Comparison of ENCODE assay signal across 7 cellular contexts in genomic region chr7:149027055-149027454, GRCh38. TPM values are rescaled to one million over a fixed set of nuclear protein-coding genes. Genes with fewer than 3 reads are reported as not detected.
DNase-seq lines count a peak whose midpoint lies in the region; ATAC-seq and TF ChIP-seq lines count a peak whose summit lies in the region.

No MANE protein-coding gene starts in this region.

- H3K27me3 ChIP-seq in SJCRH30 (no peaks in the 10 kb centered on the region), skeletal muscle tissue (ENCODE audit: control insufficient read depth in 3 of 3, insufficient read depth in 3 of 3, low read length in 3 of 3) (no peaks in the 10 kb centered on the region)

- no peaks in the 10 kb centered on the region for H3K4me1 ChIP-seq in SJCRH30
- H3K4me1 ChIP-seq in skeletal muscle tissue (ENCODE audit: control insufficient read depth in 3 of 3, insufficient read depth in 3 of 3, low read length in 3 of 3) = peaks cover 14 to 23% (median 23%) of the 10 kb centered on the region in 3 donors

- H3K9me3 ChIP-seq in SJCRH30 (replicated peaks) (no peaks in the 10 kb centered on the region), skeletal muscle tissue (ENCODE audit: control insufficient read depth in 3 of 3, low read length in 3 of 3) (no peaks in the 10 kb centered on the region)

- H3K27ac ChIP-seq in SJCRH30 = no peak overlapping the region
- H3K27ac ChIP-seq in skeletal muscle tissue (ENCODE audit: low read depth, low read length) = no peak overlapping the region

- peak overlapping the region; percentile 85 for H3K4me3 ChIP-seq in SJCRH30
- peak overlapping the region; percentile 86 for H3K4me3 ChIP-seq in fibroblast of the aortic adventitia (ENCODE audit: low read depth, low read length)
- H3K4me3 ChIP-seq in skeletal muscle tissue (ENCODE audit: low read length in 3 of 3) = peak overlapping the region in 2 of 3 donors; percentile 84 to 86

- H3K9ac ChIP-seq in skeletal muscle tissue (ENCODE audit: low read depth in 1 of 3, low read length in 3 of 3) = peak overlapping the region; percentile 90 to 91 (median 90)

- H3K36me3 ChIP-seq in SJCRH30 = no peaks in the 10 kb centered on the region
- H3K36me3 ChIP-seq in skeletal muscle tissue (ENCODE audit: control insufficient read depth in 3 of 3, insufficient read depth in 3 of 3, low read length in 3 of 3) = peaks cover 0 to 4% (median 2%) of the 10 kb centered on the region in 3 donors

- TF ChIP-seq CTCF in fibroblast of the aortic adventitia (IDR thresholded peaks at IDR 0.05; ENCODE audit: insufficient read depth, low read length) = no peak

- no peak for ATAC-seq in HG02588 (IDR thresholded peaks at IDR 0.05; ENCODE audit: unreplicated experiment)

- peak; percentile 23 for DNase-seq in GM19238 (ENCODE audit: insufficient read length, low spot score)
- DNase-seq in SJCRH30 = no peak
- DNase-seq in fibroblast of the aortic adventitia (ENCODE audit: low read depth) = peak; percentile 27
- no peak for DNase-seq in stimulated activated naive CD4-positive, alpha-beta T cell treated with Interleukin-2 at 50 U/mL for 16 hours (lab: John Stamatoyannopoulos, UW)
- no peak for DNase-seq in GOT3 (lab: John Stamatoyannopoulos, UW)

RNA-seq across cellular contexts. Expression of gene PDIA4, which starts 1.2 kb away (rescaled TPM):
- total RNA-seq in SJCRH30 (2014; rRNA removed; shearing (Covaris generic)) = 222 and 224 TPM in 2 replicates
- 123 and 200 TPM in 2 replicates for total RNA-seq in fibroblast of the aortic adventitia (ENCODE audit: low replicate concordance)
- total RNA-seq in skeletal muscle tissue = 61.1 TPM

Comparison
In these comparisons a context has a peak if more than half of its experiments do, and no peak if none do; other contexts are left out.
1. DNase-seq: peak in GM19238 (single experiment) and fibroblast of the aortic adventitia (single experiment); none in SJCRH30 (0 of 2), stimulated activated naive CD4-positive, alpha-beta T cell treated with Interleukin-2 at 50 U/mL for 16 hours (single experiment) and GOT3 (single experiment).
2. Peak in every context shown above with its lines, with median percentiles within 50 percentile points of each other: H3K4me3 ChIP-seq.